In genomic region chr14:24194186-24194872, GRCh38 we compare ENCODE assay signal across 2 cellular contexts.
TF ChIP-seq lines count a peak whose summit lies in the region.

No MANE protein-coding gene starts in this region.

TF ChIP-seq in SK-N-SH, 30 proteins besides CTCF, POLR2A, EP300 and RAD21 (continued from another document):
- TF ChIP-seq ZBTB33 (IDR thresholded peaks at IDR 0.05; ENCODE audit: borderline replicate concordance, low read depth) = no peak
- no peak for TF ChIP-seq IRF3 (IDR thresholded peaks at IDR 0.05; ENCODE audit: low read depth, low read length)
- TF ChIP-seq REST (IDR thresholded peaks at IDR 0.05; ENCODE audit: low read depth, low read length) = no peak
- TF ChIP-seq EZH2phosphoT487 (IDR thresholded peaks at IDR 0.05; ENCODE audit: borderline replicate concordance, low read depth) = no peak
- no peak for TF ChIP-seq TEAD4 (IDR thresholded peaks at IDR 0.05; ENCODE audit: borderline replicate concordance, insufficient read depth)
- no peak for TF ChIP-seq CHD2 (IDR thresholded peaks at IDR 0.05; ENCODE audit: low read length, partially characterized antibody)
TF ChIP-seq in SK-N-SH: peak in this region for 0.

TF ChIP-seq in SK-N-SH treated with all-trans-retinoic acid at 6 μM for 48 hours, 23 proteins besides CTCF, POLR2A, EP300 and RAD21 (continued from another document):
- TF ChIP-seq, protein P1, sequence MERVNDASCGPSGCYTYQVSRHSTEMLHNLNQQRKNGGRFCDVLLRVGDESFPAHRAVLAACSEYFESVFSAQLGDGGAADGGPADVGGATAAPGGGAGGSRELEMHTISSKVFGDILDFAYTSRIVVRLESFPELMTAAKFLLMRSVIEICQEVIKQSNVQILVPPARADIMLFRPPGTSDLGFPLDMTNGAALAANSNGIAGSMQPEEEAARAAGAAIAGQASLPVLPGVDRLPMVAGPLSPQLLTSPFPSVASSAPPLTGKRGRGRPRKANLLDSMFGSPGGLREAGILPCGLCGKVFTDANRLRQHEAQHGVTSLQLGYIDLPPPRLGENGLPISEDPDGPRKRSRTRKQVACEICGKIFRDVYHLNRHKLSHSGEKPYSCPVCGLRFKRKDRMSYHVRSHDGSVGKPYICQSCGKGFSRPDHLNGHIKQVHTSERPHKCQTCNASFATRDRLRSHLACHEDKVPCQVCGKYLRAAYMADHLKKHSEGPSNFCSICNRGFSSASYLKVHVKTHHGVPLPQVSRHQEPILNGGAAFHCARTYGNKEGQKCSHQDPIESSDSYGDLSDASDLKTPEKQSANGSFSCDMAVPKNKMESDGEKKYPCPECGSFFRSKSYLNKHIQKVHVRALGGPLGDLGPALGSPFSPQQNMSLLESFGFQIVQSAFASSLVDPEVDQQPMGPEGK (CRISPR knock-in tag; IDR thresholded peaks at IDR 0.05; ENCODE audit: borderline replicate concordance) = no peak
- TF ChIP-seq CSRNP3 (CRISPR knock-in tag; IDR thresholded peaks at IDR 0.05) = no peak
- TF ChIP-seq ZNF8 (CRISPR knock-in tag; IDR thresholded peaks at IDR 0.05) = no peak
- no peak for TF ChIP-seq ZFP30 (CRISPR knock-in tag; IDR thresholded peaks at IDR 0.05)
- TF ChIP-seq ISL1 (CRISPR knock-in tag; IDR thresholded peaks at IDR 0.05) = no peak
- TF ChIP-seq ZC3H10 (CRISPR knock-in tag; IDR thresholded peaks at IDR 0.05) = no peak
- no peak for TF ChIP-seq ESRRG (CRISPR knock-in tag; IDR thresholded peaks at IDR 0.05)
- TF ChIP-seq, protein P2, sequence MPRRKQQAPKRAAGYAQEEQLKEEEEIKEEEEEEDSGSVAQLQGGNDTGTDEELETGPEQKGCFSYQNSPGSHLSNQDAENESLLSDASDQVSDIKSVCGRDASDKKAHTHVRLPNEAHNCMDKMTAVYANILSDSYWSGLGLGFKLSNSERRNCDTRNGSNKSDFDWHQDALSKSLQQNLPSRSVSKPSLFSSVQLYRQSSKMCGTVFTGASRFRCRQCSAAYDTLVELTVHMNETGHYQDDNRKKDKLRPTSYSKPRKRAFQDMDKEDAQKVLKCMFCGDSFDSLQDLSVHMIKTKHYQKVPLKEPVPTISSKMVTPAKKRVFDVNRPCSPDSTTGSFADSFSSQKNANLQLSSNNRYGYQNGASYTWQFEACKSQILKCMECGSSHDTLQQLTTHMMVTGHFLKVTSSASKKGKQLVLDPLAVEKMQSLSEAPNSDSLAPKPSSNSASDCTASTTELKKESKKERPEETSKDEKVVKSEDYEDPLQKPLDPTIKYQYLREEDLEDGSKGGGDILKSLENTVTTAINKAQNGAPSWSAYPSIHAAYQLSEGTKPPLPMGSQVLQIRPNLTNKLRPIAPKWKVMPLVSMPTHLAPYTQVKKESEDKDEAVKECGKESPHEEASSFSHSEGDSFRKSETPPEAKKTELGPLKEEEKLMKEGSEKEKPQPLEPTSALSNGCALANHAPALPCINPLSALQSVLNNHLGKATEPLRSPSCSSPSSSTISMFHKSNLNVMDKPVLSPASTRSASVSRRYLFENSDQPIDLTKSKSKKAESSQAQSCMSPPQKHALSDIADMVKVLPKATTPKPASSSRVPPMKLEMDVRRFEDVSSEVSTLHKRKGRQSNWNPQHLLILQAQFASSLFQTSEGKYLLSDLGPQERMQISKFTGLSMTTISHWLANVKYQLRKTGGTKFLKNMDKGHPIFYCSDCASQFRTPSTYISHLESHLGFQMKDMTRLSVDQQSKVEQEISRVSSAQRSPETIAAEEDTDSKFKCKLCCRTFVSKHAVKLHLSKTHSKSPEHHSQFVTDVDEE (CRISPR knock-in tag; IDR thresholded peaks at IDR 0.05) = no peak
- no peak for TF ChIP-seq CREB5 (CRISPR knock-in tag; IDR thresholded peaks at IDR 0.05; ENCODE audit: low read depth)
- no peak for TF ChIP-seq RARB (CRISPR knock-in tag; IDR thresholded peaks at IDR 0.05)
- TF ChIP-seq ZNF565 (CRISPR knock-in tag; conservative IDR thresholded peaks at IDR 0.05; ENCODE audit: low read depth) = no peak
- TF ChIP-seq ZFP3 (CRISPR knock-in tag; IDR thresholded peaks at IDR 0.05) = no peak
